Comparison of ENCODE assay signal across 27 cellular contexts in genomic region chr18:70496749-70497294, GRCh38.
"Had no signal": no experiment of that assay in that cellular context is flagged by ENCODE, and none has a peak within 500 bp of the region (broad histone marks: within the 10 kb centered on the region; RNA-seq: fewer than 3 reads in every experiment).

No MANE protein-coding gene starts in this region.

- H3K27ac Mint-ChIP-seq: mesothelial cell of epicardium; naive B cell; natural killer cell treated with Interleukin-12 subunit alpha and Interleukin-12 subunit beta and Interleukin-15 and Interleukin-18, amount 100 ng/mL, for 72 hours; neural progenitor cell; progenitor cell of endocrine pancreas; stimulated activated naive CD8-positive, alpha-beta T cell treated with anti-CD3 and anti-CD28 coated beads, Interleukin-15, amount 100 ng/mL, for 72 hours had no signal

- DNase-seq: dermis blood vessel endothelial cell; effector memory CD4-positive, alpha-beta T cell; foreskin keratinocyte; heart left ventricle; kidney; mesenchymal stem cell; mucosa of descending colon; naive B cell; right lobe of liver; small intestine; stimulated activated CD4-positive, alpha-beta T cell treated with anti-CD3 and anti-CD28 coated beads, Interleukin-15, amount 100 ng/mL, for 24 hours; stimulated activated CD4-positive, alpha-beta T cell treated with anti-CD3 and anti-CD28 coated beads, Interleukin-4, amount 100 ng/mL, for 1 hour; stimulated activated CD8-positive, alpha-beta memory T cell treated with anti-CD3 and anti-CD28 coated beads, Interleukin-4, amount 100 ng/mL, for 48 hours; stimulated activated naive CD4-positive, alpha-beta T cell; stimulated activated naive CD8-positive, alpha-beta T cell treated with anti-CD3 and anti-CD28 coated beads, Interleukin-15, amount 100 ng/mL, for 72 hours; transverse colon; upper lobe of right lung had no signal

- H3K27ac ChIP-seq: esophagus muscularis mucosa, foreskin keratinocyte, gastroesophageal sphincter, heart left ventricle, hepatocyte, neural progenitor cell, parathyroid adenoma, right lobe of liver, suprapubic skin, transverse colon, upper lobe of right lung had no signal

- H3K27me3 Mint-ChIP-seq: natural killer cell treated with Interleukin-12 subunit alpha and Interleukin-12 subunit beta and Interleukin-15 and Interleukin-18, amount 100 ng/mL, for 72 hours; stimulated activated naive CD8-positive, alpha-beta T cell treated with anti-CD3 and anti-CD28 coated beads, Interleukin-15, amount 100 ng/mL, for 72 hours had no signal

- H3K9me3 ChIP-seq: esophagus muscularis mucosa, gastroesophageal sphincter, heart left ventricle, mucosa of descending colon, right lobe of liver, suprapubic skin, transverse colon, upper lobe of right lung had no signal

- H3K9me3 Mint-ChIP-seq: mesothelial cell of epicardium; naive B cell; natural killer cell treated with Interleukin-12 subunit alpha and Interleukin-12 subunit beta and Interleukin-15 and Interleukin-18, amount 100 ng/mL, for 72 hours; neural progenitor cell had no signal

- H3K4me1 ChIP-seq: esophagus muscularis mucosa, foreskin keratinocyte, gastroesophageal sphincter, heart left ventricle, neural progenitor cell, parathyroid adenoma, right lobe of liver, suprapubic skin, transverse colon, upper lobe of right lung had no signal

- H3K36me3 ChIP-seq: esophagus muscularis mucosa, gastroesophageal sphincter, heart left ventricle, neural progenitor cell, right lobe of liver, suprapubic skin, transverse colon, upper lobe of right lung had no signal

- H3K4me3 ChIP-seq: esophagus muscularis mucosa, gastroesophageal sphincter, heart left ventricle, hepatocyte, mucosa of descending colon, neural progenitor cell, right lobe of liver, suprapubic skin, transverse colon, upper lobe of right lung had no signal

- H3K4me3 Mint-ChIP-seq: mesothelial cell of epicardium; naive B cell; natural killer cell treated with Interleukin-12 subunit alpha and Interleukin-12 subunit beta and Interleukin-15 and Interleukin-18, amount 100 ng/mL, for 72 hours; neural progenitor cell; stimulated activated naive CD8-positive, alpha-beta T cell treated with anti-CD3 and anti-CD28 coated beads, Interleukin-15, amount 100 ng/mL, for 72 hours had no signal

- H3K4me1 Mint-ChIP-seq: mesothelial cell of epicardium; naive B cell; neural progenitor cell; stimulated activated naive CD8-positive, alpha-beta T cell treated with anti-CD3 and anti-CD28 coated beads, Interleukin-15, amount 100 ng/mL, for 72 hours had no signal

- H3K27me3 ChIP-seq: esophagus muscularis mucosa, foreskin keratinocyte, neural progenitor cell, right lobe of liver, suprapubic skin, transverse colon, upper lobe of right lung had no signal

- H3K36me3 Mint-ChIP-seq: mesothelial cell of epicardium; naive B cell; natural killer cell treated with Interleukin-12 subunit alpha and Interleukin-12 subunit beta and Interleukin-15 and Interleukin-18, amount 100 ng/mL, for 72 hours; neural progenitor cell had no signal

- ATAC-seq: foreskin keratinocyte; gastroesophageal sphincter; heart left ventricle; left lobe of liver; mucosa of descending colon; natural killer cell treated with Interleukin-12 subunit alpha and Interleukin-12 subunit beta and Interleukin-15 and Interleukin-18, amount 100 ng/mL, for 72 hours; right lobe of liver; stimulated activated naive CD8-positive, alpha-beta T cell treated with anti-CD3 and anti-CD28 coated beads, Interleukin-15, amount 100 ng/mL, for 72 hours; upper lobe of right lung had no signal
